8 cellular contexts compared by ENCODE assay signal in the genomic region with DNA sequence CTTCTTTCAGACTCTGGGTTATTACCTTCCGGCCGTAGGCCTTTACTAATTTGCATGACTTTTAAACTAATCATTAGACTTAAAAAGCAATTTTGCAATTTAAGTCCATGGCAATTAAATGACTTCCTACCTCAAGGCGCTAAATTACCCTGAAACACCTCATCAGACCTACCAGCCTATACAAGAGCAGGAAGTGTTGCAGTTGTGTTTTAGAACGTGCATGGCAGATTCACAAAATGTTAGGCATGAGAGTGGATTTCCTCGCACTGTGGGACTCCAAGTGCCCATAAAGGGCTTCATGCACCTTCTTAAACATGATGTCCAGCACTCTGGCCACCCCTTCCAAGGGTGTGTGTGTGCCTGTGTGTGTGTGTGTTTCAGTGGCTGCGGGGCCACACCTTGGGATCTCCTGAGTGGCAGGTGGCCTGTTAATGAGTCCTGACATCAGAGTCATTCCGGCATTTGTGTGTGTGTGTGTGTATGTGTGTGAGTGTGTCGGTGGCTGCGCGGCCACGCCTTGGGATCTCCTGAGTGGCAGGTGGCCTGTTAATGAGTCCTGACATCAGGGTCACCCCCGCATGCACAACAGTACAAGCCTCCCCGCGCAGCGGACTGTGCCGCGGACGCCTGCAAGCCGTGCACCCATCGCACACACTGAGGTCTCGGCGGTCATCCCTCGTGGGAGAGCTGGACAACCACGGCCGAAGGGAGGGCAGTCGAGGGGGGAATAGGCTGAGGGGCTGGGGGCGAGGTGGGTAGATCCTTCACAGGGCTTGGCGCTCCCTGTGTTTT. TPM values are rescaled to one million over a fixed set of nuclear protein-coding genes. Genes with fewer than 3 reads are reported as not detected.
A peak's percentile ranks its signal among the peaks of the same experiment; 100 is the strongest.
DNase-seq lines count a peak whose midpoint lies in the region; ATAC-seq and TF ChIP-seq lines count a peak whose summit lies in the region.

No MANE protein-coding gene starts in this region.

- H3K4me3 ChIP-seq in colonic mucosa (peak overlapping the region; percentile 64), liver (ENCODE audit: low read depth in 1 of 3, low read length in 3 of 3) (peak overlapping the region; percentile 79 to 88 (median 82))

- no peak for TF ChIP-seq POLR2A in GM18505 (IDR thresholded peaks at IDR 0.05; ENCODE audit: borderline replicate concordance, extremely low read depth, insufficient read depth, insufficient read length)

- peak overlapping the region; percentile 97 for H3K27ac ChIP-seq in colonic mucosa
- peak overlapping the region; percentile 88 to 95 for H3K27ac ChIP-seq in liver (ENCODE audit: low read depth in 1 of 2, low read length in 2 of 2)

- H3K9me3 ChIP-seq in colonic mucosa, result no peaks in the 10 kb centered on the region
- no peaks in the 10 kb centered on the region for H3K9me3 ChIP-seq in liver (ENCODE audit: control insufficient read depth in 4 of 4, low read length in 3 of 4)

- peak; percentile 59 for DNase-seq in NCI-H1105 treated with DMSO at 0.1 percent for 48 hours (lab: John Stamatoyannopoulos, UW)
- peak; percentile 65 for DNase-seq in activated CD4-positive, CD25-positive, alpha-beta regulatory T cell treated with anti-CD3 and anti-CD28 coated beads, Interleukin-2, amount 50 U/mL, for 72 hours
- DNase-seq in colonic mucosa, result peak; percentile 88
- peak; percentile 26 to 29 for DNase-seq in stimulated activated CD4-positive, alpha-beta T cell treated with anti-CD3 and anti-CD28 coated beads, Interleukin-4, amount 100 ng/mL, for 4 hours
- DNase-seq in NK-92 treated with Interleukin-12 subunit alpha and Interleukin-12 subunit beta, amount 100 ng/mL, for 24 hours (lab: John Stamatoyannopoulos, UW), result no peak

- ATAC-seq in GM18505 (IDR thresholded peaks at IDR 0.05; ENCODE audit: unreplicated experiment) (peak; percentile 41), HG02623 (IDR thresholded peaks at IDR 0.05; ENCODE audit: unreplicated experiment) (peak; percentile 35)

- 9% methylated on average over 28 of the region's 28 CpGs for WGBS in liver

- TF ChIP-seq CTCF in colonic mucosa (IDR thresholded peaks at IDR 0.05), result no peak
- TF ChIP-seq CTCF in liver (IDR thresholded peaks at IDR 0.05; ENCODE audit: low read depth, low read length, missing input control), result no peak

- intact Hi-C loops in colonic mucosa (cut with DNase I), result loop anchor here (2.0 kb wide), 1 partner anchor 81 kb away; a partner anchor contains a TSS

- H3K9ac ChIP-seq in colonic mucosa (ENCODE audit: low read depth in 2 of 2, low read length in 2 of 2) (peak overlapping the region; percentile 93 to 98), liver (ENCODE audit: low read depth in 1 of 2, low read length in 2 of 2) (peak overlapping the region; percentile 52 to 62)

- H3K27me3 ChIP-seq in colonic mucosa, result no peaks in the 10 kb centered on the region
- no peaks in the 10 kb centered on the region for H3K27me3 ChIP-seq in liver (ENCODE audit: control insufficient read depth in 4 of 4, insufficient read depth in 4 of 4, low read length in 3 of 4)

- H3K4me1 ChIP-seq in colonic mucosa (no peaks in the 10 kb centered on the region), liver (ENCODE audit: control insufficient read depth in 4 of 4, insufficient read depth in 4 of 4, low read length in 3 of 4) (peaks cover 0 to 14% (median 10%) of the 10 kb centered on the region in 4 donors)

- H3K36me3 ChIP-seq in colonic mucosa (no peaks in the 10 kb centered on the region), liver (ENCODE audit: control insufficient read depth in 4 of 4, insufficient read depth in 3 of 4, low read depth in 1 of 4, low read length in 3 of 4) (no peaks in the 10 kb centered on the region)

- no peak for TF ChIP-seq RAD21 in liver (IDR thresholded peaks at IDR 0.05)

TF ChIP-seq in liver, 16 proteins besides CTCF, POLR2A, EP300 and RAD21:
- TF ChIP-seq, protein P1, sequence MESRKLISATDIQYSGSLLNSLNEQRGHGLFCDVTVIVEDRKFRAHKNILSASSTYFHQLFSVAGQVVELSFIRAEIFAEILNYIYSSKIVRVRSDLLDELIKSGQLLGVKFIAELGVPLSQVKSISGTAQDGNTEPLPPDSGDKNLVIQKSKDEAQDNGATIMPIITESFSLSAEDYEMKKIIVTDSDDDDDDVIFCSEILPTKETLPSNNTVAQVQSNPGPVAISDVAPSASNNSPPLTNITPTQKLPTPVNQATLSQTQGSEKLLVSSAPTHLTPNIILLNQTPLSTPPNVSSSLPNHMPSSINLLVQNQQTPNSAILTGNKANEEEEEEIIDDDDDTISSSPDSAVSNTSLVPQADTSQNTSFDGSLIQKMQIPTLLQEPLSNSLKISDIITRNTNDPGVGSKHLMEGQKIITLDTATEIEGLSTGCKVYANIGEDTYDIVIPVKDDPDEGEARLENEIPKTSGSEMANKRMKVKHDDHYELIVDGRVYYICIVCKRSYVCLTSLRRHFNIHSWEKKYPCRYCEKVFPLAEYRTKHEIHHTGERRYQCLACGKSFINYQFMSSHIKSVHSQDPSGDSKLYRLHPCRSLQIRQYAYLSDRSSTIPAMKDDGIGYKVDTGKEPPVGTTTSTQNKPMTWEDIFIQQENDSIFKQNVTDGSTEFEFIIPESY (IDR thresholded peaks at IDR 0.05), result no peak
- TF ChIP-seq HNF4A (conservative IDR thresholded peaks at IDR 0.05) (no peak), EGR1 (IDR thresholded peaks at IDR 0.05; ENCODE audit: low read depth in 2 of 2) (no peak), YY1 (IDR thresholded peaks at IDR 0.05) (no peak), GABPA (IDR thresholded peaks at IDR 0.05 in 1 of 2, conservative IDR thresholded peaks at IDR 0.05 in 1 of 2) (no peak)
- TF ChIP-seq, protein P2, sequence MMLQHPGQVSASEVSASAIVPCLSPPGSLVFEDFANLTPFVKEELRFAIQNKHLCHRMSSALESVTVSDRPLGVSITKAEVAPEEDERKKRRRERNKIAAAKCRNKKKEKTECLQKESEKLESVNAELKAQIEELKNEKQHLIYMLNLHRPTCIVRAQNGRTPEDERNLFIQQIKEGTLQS (IDR thresholded peaks at IDR 0.05), result no peak
- TF ChIP-seq, protein P3, sequence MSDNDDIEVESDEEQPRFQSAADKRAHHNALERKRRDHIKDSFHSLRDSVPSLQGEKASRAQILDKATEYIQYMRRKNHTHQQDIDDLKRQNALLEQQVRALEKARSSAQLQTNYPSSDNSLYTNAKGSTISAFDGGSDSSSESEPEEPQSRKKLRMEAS (IDR thresholded peaks at IDR 0.05), result no peak
TF ChIP-seq in liver: peak in this region for 0.

RNA-seq across cellular contexts. Expression of a gene that starts 0.9 kb away (rescaled TPM):
- 10 to 100 TPM; 38.9 to 46.0 TPM for total RNA-seq in colonic mucosa
- total RNA-seq in liver, result 10 to 100 TPM; 17.9 to 25.0 TPM
- polyA plus RNA-seq in liver, result 1 to 10 TPM; 5.8 to 8.5 TPM
